8 cellular contexts compared by ENCODE assay signal in the genomic region with DNA sequence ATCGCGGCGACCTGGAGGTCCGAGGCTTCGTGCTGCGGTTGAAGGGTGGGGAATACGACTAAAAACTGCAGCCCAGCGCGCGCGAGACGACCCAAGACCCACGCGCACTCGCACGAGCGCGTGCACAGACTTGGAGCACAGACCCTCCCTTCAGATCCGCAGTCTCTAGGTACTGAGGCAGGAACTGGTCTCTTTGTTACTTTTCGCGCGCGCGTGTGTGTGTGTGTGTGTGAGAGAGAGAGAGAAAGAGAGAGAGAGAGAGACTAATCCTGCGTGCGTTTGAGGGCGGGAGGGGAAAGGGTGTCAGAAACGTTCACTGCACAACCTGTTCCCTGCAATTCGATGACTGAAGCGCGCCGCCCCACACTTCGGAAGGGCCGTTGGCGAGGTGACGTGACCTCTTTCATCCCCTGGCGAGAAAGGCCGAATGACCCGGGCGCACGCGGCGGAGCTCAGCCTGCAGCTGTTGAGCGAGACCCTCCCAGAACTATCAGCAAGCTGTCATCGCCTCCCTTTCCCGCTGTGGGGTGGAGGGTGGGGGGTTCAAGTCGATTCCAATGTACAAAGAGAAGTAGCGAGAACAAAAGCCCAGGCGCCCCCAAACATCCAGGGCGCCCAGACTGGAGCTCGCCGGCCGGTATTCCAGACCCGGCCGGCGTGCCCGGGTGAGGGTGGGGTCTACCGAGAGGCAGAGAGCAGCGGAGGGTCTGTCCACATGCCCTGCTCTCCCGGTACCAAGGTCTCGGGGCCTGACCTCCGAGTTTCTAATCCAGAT. TPM values are rescaled to one million over a fixed set of nuclear protein-coding genes. Genes with fewer than 3 reads are reported as not detected.
DNase-seq lines count a peak whose midpoint lies in the region; ATAC-seq and TF ChIP-seq lines count a peak whose summit lies in the region.

No MANE protein-coding gene starts in this region.

- H3K9me3 Mint-ChIP-seq in activated CD4-positive, alpha-beta T cell treated with anti-CD3 and anti-CD28 coated beads, Interleukin-2, amount 10 ng/mL, durations not matched to agents 24 days and 14 days, result no peaks in the 10 kb centered on the region
- H3K9me3 Mint-ChIP-seq in glutamatergic neuron (ENCODE audit: unreplicated experiment), result peaks cover 52% of the 10 kb centered on the region
- H3K9me3 Mint-ChIP-seq in stimulated activated naive B cell treated with anti-CD40 and anti-IgM and Interleukin-4, amounts not matched to agents 10 μg/mL and 1 μg/mL and 100 μg/mL, for 72 hours, result no peaks in the 10 kb centered on the region

- H3K4me1 Mint-ChIP-seq in activated CD4-positive, alpha-beta T cell treated with anti-CD3 and anti-CD28 coated beads, Interleukin-2, amount 10 ng/mL, durations not matched to agents 24 days and 14 days, result peaks cover 26% of the 10 kb centered on the region
- peaks cover 20% of the 10 kb centered on the region for H3K4me1 Mint-ChIP-seq in glutamatergic neuron (ENCODE audit: low read depth, unreplicated experiment)
- H3K4me1 Mint-ChIP-seq in stimulated activated naive B cell treated with anti-CD40 and anti-IgM and Interleukin-4, amounts not matched to agents 10 μg/mL and 1 μg/mL and 100 μg/mL, for 72 hours, result peaks cover 31 to 61% of the 10 kb centered on the region in 2 donors

- TF ChIP-seq CTCF in glutamatergic neuron (IDR thresholded peaks at IDR 0.05; ENCODE audit: partially characterized antibody, unreplicated experiment), result no peak

- H3K27ac Mint-ChIP-seq in activated CD4-positive, alpha-beta T cell treated with anti-CD3 and anti-CD28 coated beads, Interleukin-2, amount 10 ng/mL, durations not matched to agents 24 days and 14 days, result peak overlapping the region; percentile 64
- H3K27ac Mint-ChIP-seq in glutamatergic neuron (ENCODE audit: unreplicated experiment), result peak overlapping the region; percentile 100
- H3K27ac Mint-ChIP-seq in stimulated activated naive B cell treated with anti-CD40 and anti-IgM and Interleukin-4, amounts not matched to agents 10 μg/mL and 1 μg/mL and 100 μg/mL, for 72 hours, result peak overlapping the region; percentile 95

- H3K4me3 Mint-ChIP-seq in activated CD4-positive, alpha-beta T cell treated with anti-CD3 and anti-CD28 coated beads, Interleukin-2, amount 10 ng/mL, durations not matched to agents 24 days and 14 days, result peak overlapping the region; percentile 85
- H3K4me3 Mint-ChIP-seq in glutamatergic neuron (ENCODE audit: unreplicated experiment), result peak overlapping the region; percentile 98
- peak overlapping the region; percentile 82 to 89 for H3K4me3 Mint-ChIP-seq in stimulated activated naive B cell treated with anti-CD40 and anti-IgM and Interleukin-4, amounts not matched to agents 10 μg/mL and 1 μg/mL and 100 μg/mL, for 72 hours

- DNase-seq in CD1c-positive myeloid dendritic cell (ENCODE audit: extremely low spot score) (peak; percentile 21), NCI-H1092 (lab: John Stamatoyannopoulos, UW) (peak; percentile 24), glutamatergic neuron (peak; percentile 79), SW 1271 (lab: John Stamatoyannopoulos, UW) (no peak), posterior vena cava (ENCODE audit: low spot score) (no peak)
- peak; percentile 78 for DNase-seq in activated CD4-positive, alpha-beta T cell treated with anti-CD3 and anti-CD28 coated beads, Interleukin-2, amount 10 ng/mL, durations not matched to agents 24 days and 14 days
- no peak for DNase-seq in stimulated activated naive B cell treated with anti-CD40 and anti-IgM and Interleukin-4, amounts not matched to agents 10 μg/mL and 1 μg/mL and 100 μg/mL, for 72 hours

- peaks cover 5% of the 10 kb centered on the region for H3K36me3 Mint-ChIP-seq in activated CD4-positive, alpha-beta T cell treated with anti-CD3 and anti-CD28 coated beads, Interleukin-2, amount 10 ng/mL, durations not matched to agents 24 days and 14 days (ENCODE audit: low read depth)
- H3K36me3 Mint-ChIP-seq in glutamatergic neuron (ENCODE audit: unreplicated experiment), result peaks cover 19% of the 10 kb centered on the region
- H3K36me3 Mint-ChIP-seq in stimulated activated naive B cell treated with anti-CD40 and anti-IgM and Interleukin-4, amounts not matched to agents 10 μg/mL and 1 μg/mL and 100 μg/mL, for 72 hours, result no peaks in the 10 kb centered on the region

- peaks cover 79% of the 10 kb centered on the region for H3K27me3 Mint-ChIP-seq in activated CD4-positive, alpha-beta T cell treated with anti-CD3 and anti-CD28 coated beads, Interleukin-2, amount 10 ng/mL, durations not matched to agents 24 days and 14 days
- peaks cover 51% of the 10 kb centered on the region for H3K27me3 Mint-ChIP-seq in glutamatergic neuron (ENCODE audit: unreplicated experiment)
- H3K27me3 Mint-ChIP-seq in stimulated activated naive B cell treated with anti-CD40 and anti-IgM and Interleukin-4, amounts not matched to agents 10 μg/mL and 1 μg/mL and 100 μg/mL, for 72 hours, result peaks cover 75 to 91% of the 10 kb centered on the region in 2 donors

- ATAC-seq in stimulated activated naive B cell treated with anti-CD40 and anti-IgM and Interleukin-4, amounts not matched to agents 10 μg/mL and 1 μg/mL and 100 μg/mL, for 72 hours (replicated peaks), result peak; percentile 24 to 26
- no peak for ATAC-seq in GM21526 (IDR thresholded peaks at IDR 0.05; ENCODE audit: low FRiP score, unreplicated experiment)

- intact Hi-C loops in activated CD4-positive, alpha-beta T cell treated with anti-CD3 and anti-CD28 coated beads, Interleukin-2, amount 10 ng/mL, durations not matched to agents 24 days and 14 days (cut with micrococcal nuclease), result loop anchor here (2.0 to 10.0 kb wide), 3 partner anchors 20 to 1844 kb away; a partner anchor contains a TSS
- intact Hi-C loops in posterior vena cava (cut with DNase I), result no loop called here

RNA-seq across cellular contexts. Expression of a gene that starts 1.5 kb away (rescaled TPM):
- 0.12 TPM in 1 of 2 replicates, not detected in the other for total RNA-seq in activated CD4-positive, alpha-beta T cell treated with anti-CD3 and anti-CD28 coated beads, Interleukin-2, amount 10 ng/mL, durations not matched to agents 24 days and 14 days
- total RNA-seq in glutamatergic neuron (ENCODE audit: unreplicated experiment) (1,777 TPM), posterior vena cava (1 to 10 TPM; 3.0 to 5.7 TPM)

RNA-seq across cellular contexts. Expression of a gene that starts 29.8 kb away (rescaled TPM):
- total RNA-seq in activated CD4-positive, alpha-beta T cell treated with anti-CD3 and anti-CD28 coated beads, Interleukin-2, amount 10 ng/mL, durations not matched to agents 24 days and 14 days, result 33.4 and 35.6 TPM in 2 replicates
- 37.2 TPM for total RNA-seq in glutamatergic neuron (ENCODE audit: unreplicated experiment)
- 10 to 100 TPM; 14.3 to 18.0 TPM for total RNA-seq in posterior vena cava

Comparison
In these comparisons a context has a peak if more than half of its experiments do, and no peak if none do; other contexts are left out.
1. DNase-seq: peak in CD1c-positive myeloid dendritic cell (single experiment), NCI-H1092 (single experiment), activated CD4-positive, alpha-beta T cell treated with anti-CD3 and anti-CD28 coated beads, Interleukin-2, amount 10 ng/mL, durations not matched to agents 24 days and 14 days (single experiment) and glutamatergic neuron (single experiment); none in stimulated activated naive B cell treated with anti-CD40 and anti-IgM and Interleukin-4, amounts not matched to agents 10 μg/mL and 1 μg/mL and 100 μg/mL, for 72 hours (single experiment), SW 1271 (0 of 2) and posterior vena cava (single experiment).
2. RNA of a gene that starts 1.5 kb away (total RNA-seq): 1,777 TPM in glutamatergic neuron (single experiment); 3.0 to 5.7 TPM in posterior vena cava and 0.12 TPM in activated CD4-positive, alpha-beta T cell treated with anti-CD3 and anti-CD28 coated beads, Interleukin-2, amount 10 ng/mL, durations not matched to agents 24 days and 14 days; every median in the first group is over 100 times any median in the second.
3. Peak in every context shown above with its lines, with median percentiles within 50 percentile points of each other: H3K27ac Mint-ChIP-seq and H3K4me3 Mint-ChIP-seq.